Comparison of ENCODE assay signal across 14 cellular contexts in genomic region chr7:158277219-158278141, GRCh38.
"Had no signal": no experiment of that assay in that cellular context is flagged by ENCODE, and none has a peak within 500 bp of the region (broad histone marks: within the 10 kb centered on the region; RNA-seq: fewer than 3 reads in every experiment).

No MANE protein-coding gene starts in this region.

- H3K4me1 ChIP-seq: thyroid gland had no signal

- H3K27ac Mint-ChIP-seq: activated CD4-positive, alpha-beta memory T cell treated with anti-CD3 and anti-CD28 coated beads, Interleukin-2, amount 10 ng/mL, durations not matched to agents 7 days and 5 days; activated naive CD4-positive, alpha-beta T cell treated with anti-CD3 and anti-CD28 coated beads, Interleukin-2, amount 50 U/mL, for 72 hours; activated T-cell treated with anti-CD3 and anti-CD28 coated beads, Interleukin-2, amount 50 U/mL, for 24 hours; dendritic cell treated with granulocyte-macrophage colony-stimulating factor and Interleukin-4, amounts not matched to agents 40 ng/mL and 50 ng/mL, for 4 days; naive B cell; stimulated activated memory B cell treated with anti-CD40 and anti-IgM and Interleukin-4, amounts not matched to agents 10 μg/mL and 1 μg/mL and 100 μg/mL, for 72 hours; T-helper 1 cell treated with Interleukin-12 subunit alpha and Interleukin-12 subunit beta and Interleukin-4 antibody, amounts not matched to agents 30 μg/mL and 1 μg/mL, for 36 hours had no signal

- DNase-seq: activated CD4-positive, alpha-beta memory T cell treated with anti-CD3 and anti-CD28 coated beads, Interleukin-2, amount 10 ng/mL, durations not matched to agents 7 days and 5 days; activated CD4-positive, alpha-beta T cell treated with anti-CD3 and anti-CD28 coated beads for 4 hours; activated T-cell treated with anti-CD3 and anti-CD28 coated beads, Interleukin-2, amount 50 U/mL, for 24 hours; anterior cingulate cortex; cerebellar nuclear complex; effector memory CD4-positive, alpha-beta T cell; foreskin fibroblast; glutamatergic neuron; naive B cell; thyroid gland had no signal

- H3K27me3 Mint-ChIP-seq: activated CD4-positive, alpha-beta memory T cell treated with anti-CD3 and anti-CD28 coated beads, Interleukin-2, amount 10 ng/mL, durations not matched to agents 7 days and 5 days; activated T-cell treated with anti-CD3 and anti-CD28 coated beads, Interleukin-2, amount 50 U/mL, for 24 hours; dendritic cell treated with granulocyte-macrophage colony-stimulating factor and Interleukin-4, amounts not matched to agents 40 ng/mL and 50 ng/mL, for 4 days; naive B cell; stimulated activated memory B cell treated with anti-CD40 and anti-IgM and Interleukin-4, amounts not matched to agents 10 μg/mL and 1 μg/mL and 100 μg/mL, for 72 hours had no signal

- H3K4me3 Mint-ChIP-seq: activated CD4-positive, alpha-beta memory T cell treated with anti-CD3 and anti-CD28 coated beads, Interleukin-2, amount 10 ng/mL, durations not matched to agents 7 days and 5 days; activated T-cell treated with anti-CD3 and anti-CD28 coated beads, Interleukin-2, amount 50 U/mL, for 24 hours; dendritic cell treated with granulocyte-macrophage colony-stimulating factor and Interleukin-4, amounts not matched to agents 40 ng/mL and 50 ng/mL, for 4 days; naive B cell; stimulated activated memory B cell treated with anti-CD40 and anti-IgM and Interleukin-4, amounts not matched to agents 10 μg/mL and 1 μg/mL and 100 μg/mL, for 72 hours; T-helper 1 cell treated with Interleukin-12 subunit alpha and Interleukin-12 subunit beta and Interleukin-4 antibody, amounts not matched to agents 30 μg/mL and 1 μg/mL, for 36 hours had no signal

- H3K9me3 ChIP-seq: thyroid gland had no signal

- H3K27ac ChIP-seq: thyroid gland had no signal

- H3K4me1 Mint-ChIP-seq: activated CD4-positive, alpha-beta memory T cell treated with anti-CD3 and anti-CD28 coated beads, Interleukin-2, amount 10 ng/mL, durations not matched to agents 7 days and 5 days; naive B cell; stimulated activated memory B cell treated with anti-CD40 and anti-IgM and Interleukin-4, amounts not matched to agents 10 μg/mL and 1 μg/mL and 100 μg/mL, for 72 hours had no signal

- H3K27me3 ChIP-seq: thyroid gland had no signal

- H3K4me3 ChIP-seq: thyroid gland had no signal

- H3K36me3 ChIP-seq: thyroid gland had no signal

- ATAC-seq: activated naive CD4-positive, alpha-beta T cell treated with anti-CD3 and anti-CD28 coated beads, Interleukin-2, amount 50 U/mL, for 72 hours had no signal

- H3K9me3 Mint-ChIP-seq: activated naive CD4-positive, alpha-beta T cell treated with anti-CD3 and anti-CD28 coated beads, Interleukin-2, amount 50 U/mL, for 72 hours; activated T-cell treated with anti-CD3 and anti-CD28 coated beads, Interleukin-2, amount 50 U/mL, for 24 hours; dendritic cell treated with granulocyte-macrophage colony-stimulating factor and Interleukin-4, amounts not matched to agents 40 ng/mL and 50 ng/mL, for 4 days; T-helper 1 cell treated with Interleukin-12 subunit alpha and Interleukin-12 subunit beta and Interleukin-4 antibody, amounts not matched to agents 30 μg/mL and 1 μg/mL, for 36 hours had no signal

- H3K36me3 Mint-ChIP-seq: activated naive CD4-positive, alpha-beta T cell treated with anti-CD3 and anti-CD28 coated beads, Interleukin-2, amount 50 U/mL, for 72 hours; stimulated activated memory B cell treated with anti-CD40 and anti-IgM and Interleukin-4, amounts not matched to agents 10 μg/mL and 1 μg/mL and 100 μg/mL, for 72 hours had no signal
